Comparison of ENCODE assay signal across 2 cellular contexts in genomic region chr5:178141550-178141949, GRCh38.
TF ChIP-seq lines count a peak whose summit lies in the region.

No MANE protein-coding gene starts in this region.

TF ChIP-seq in GM12878, 131 proteins besides CTCF, POLR2A, EP300 and RAD21 (continues in another document):
- TF ChIP-seq CHD2 (IDR thresholded peaks at IDR 0.05; ENCODE audit: borderline replicate concordance, low read depth, low read length), result no peak
- no peak for TF ChIP-seq IRF4 (IDR thresholded peaks at IDR 0.05; ENCODE audit: low read depth, low read length)
- no peak for TF ChIP-seq BCL11A (IDR thresholded peaks at IDR 0.05; ENCODE audit: low read depth, low read length)
- TF ChIP-seq HDGF (IDR thresholded peaks at IDR 0.05), result no peak
- no peak for TF ChIP-seq KDM1A (IDR thresholded peaks at IDR 0.05; ENCODE audit: borderline replicate concordance)
- TF ChIP-seq CEBPB (IDR thresholded peaks at IDR 0.05; ENCODE audit: borderline replicate concordance in 1 of 2, low read depth in 2 of 2, low read length in 2 of 2), result no peak
- no peak for TF ChIP-seq BMI1 (IDR thresholded peaks at IDR 0.05; ENCODE audit: borderline replicate concordance)
- no peak for TF ChIP-seq SUZ12 (IDR thresholded peaks at IDR 0.05; ENCODE audit: unreplicated experiment)
- TF ChIP-seq ZBTB40 (IDR thresholded peaks at IDR 0.05; ENCODE audit: borderline replicate concordance), result no peak
- no peak for TF ChIP-seq SKIL (IDR thresholded peaks at IDR 0.05; ENCODE audit: low read depth, poor library complexity, severe bottlenecking)
- no peak for TF ChIP-seq NR2C2 (IDR thresholded peaks at IDR 0.05; ENCODE audit: borderline replicate concordance, control insufficient read depth, insufficient read length, low read depth)
- TF ChIP-seq, protein P1, sequence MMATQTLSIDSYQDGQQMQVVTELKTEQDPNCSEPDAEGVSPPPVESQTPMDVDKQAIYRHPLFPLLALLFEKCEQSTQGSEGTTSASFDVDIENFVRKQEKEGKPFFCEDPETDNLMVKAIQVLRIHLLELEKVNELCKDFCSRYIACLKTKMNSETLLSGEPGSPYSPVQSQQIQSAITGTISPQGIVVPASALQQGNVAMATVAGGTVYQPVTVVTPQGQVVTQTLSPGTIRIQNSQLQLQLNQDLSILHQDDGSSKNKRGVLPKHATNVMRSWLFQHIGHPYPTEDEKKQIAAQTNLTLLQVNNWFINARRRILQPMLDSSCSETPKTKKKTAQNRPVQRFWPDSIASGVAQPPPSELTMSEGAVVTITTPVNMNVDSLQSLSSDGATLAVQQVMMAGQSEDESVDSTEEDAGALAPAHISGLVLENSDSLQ (IDR thresholded peaks at IDR 0.05), result no peak
- TF ChIP-seq MXI1 (IDR thresholded peaks at IDR 0.05; ENCODE audit: low read depth, low read length), result no peak
- TF ChIP-seq REST (IDR thresholded peaks at IDR 0.05; ENCODE audit: low read depth, low read length), result no peak

TF ChIP-seq in endothelial cell of umbilical vein, 7 proteins besides CTCF, POLR2A, EP300 and RAD21:
- TF ChIP-seq POLR2AphosphoS5 (IDR thresholded peaks at IDR 0.05; ENCODE audit: insufficient read depth, low read depth, low read length) (no peak), JUN (IDR thresholded peaks at IDR 0.05; ENCODE audit: borderline replicate concordance, insufficient read depth, insufficient read length, low read depth) (no peak), MYC (IDR thresholded peaks at IDR 0.05; ENCODE audit: low read depth, low read length) (no peak), MAX (IDR thresholded peaks at IDR 0.05; ENCODE audit: insufficient read depth, insufficient read length) (no peak), FOS (IDR thresholded peaks at IDR 0.05; ENCODE audit: borderline replicate concordance, insufficient read depth, low read length) (no peak), EZH2 (IDR thresholded peaks at IDR 0.05; ENCODE audit: borderline replicate concordance, low read depth, low read length, severe bottlenecking) (no peak), GATA2 (IDR thresholded peaks at IDR 0.05; ENCODE audit: insufficient read depth, insufficient read length, low read depth, low read length) (no peak)
